In the genomic region with DNA sequence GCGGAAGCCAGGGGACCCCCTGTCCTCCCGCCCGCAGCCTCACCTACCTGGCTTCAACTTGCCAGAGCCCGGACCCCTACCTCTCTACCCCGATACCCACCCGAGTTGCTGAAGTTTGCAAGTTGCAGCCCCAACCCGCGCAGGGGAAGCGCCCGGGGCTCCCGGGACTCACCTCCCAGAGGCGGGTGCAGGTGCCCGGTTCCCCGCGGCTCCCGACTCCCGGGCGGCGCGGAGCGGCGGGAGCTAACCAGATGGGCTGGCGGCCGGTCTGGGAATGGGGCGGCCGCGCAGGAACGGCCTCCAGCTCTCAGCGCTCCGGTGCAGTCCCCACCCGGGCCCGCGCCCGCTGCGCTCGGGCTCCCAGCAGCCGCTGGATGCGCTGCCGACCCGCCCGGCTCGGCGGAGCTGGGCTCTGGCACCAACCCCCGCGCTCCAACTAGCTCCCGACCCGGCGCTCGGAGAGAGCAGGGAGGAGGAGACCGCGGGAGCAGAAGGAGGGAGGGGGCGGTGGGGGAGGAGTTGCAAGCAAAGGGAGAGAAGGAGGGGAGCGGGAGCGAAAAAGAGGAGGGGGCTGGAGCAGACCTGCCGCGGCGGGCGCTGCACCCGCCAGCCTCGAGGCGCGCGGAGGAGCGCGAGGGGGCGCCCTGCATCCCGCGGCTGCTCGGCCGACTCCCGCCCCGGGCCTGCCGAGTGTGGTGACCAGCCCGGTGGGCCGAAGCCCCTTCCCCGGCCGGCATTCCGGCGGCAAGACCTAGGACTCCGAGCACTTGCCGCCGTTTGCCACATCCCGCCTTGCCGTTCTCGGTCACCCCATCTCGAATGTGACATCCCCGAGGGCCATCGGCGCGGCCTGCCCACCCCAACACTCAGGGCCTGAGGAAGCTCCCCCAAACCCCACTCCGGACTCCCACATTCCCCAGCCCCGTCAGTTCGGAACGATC, we compare ENCODE assay signal across 8 cellular contexts. TPM values are rescaled to one million over a fixed set of nuclear protein-coding genes. Genes with fewer than 3 reads are reported as not detected.
DNase-seq lines count a peak whose midpoint lies in the region; ATAC-seq and TF ChIP-seq lines count a peak whose summit lies in the region.

A gene with protein sequence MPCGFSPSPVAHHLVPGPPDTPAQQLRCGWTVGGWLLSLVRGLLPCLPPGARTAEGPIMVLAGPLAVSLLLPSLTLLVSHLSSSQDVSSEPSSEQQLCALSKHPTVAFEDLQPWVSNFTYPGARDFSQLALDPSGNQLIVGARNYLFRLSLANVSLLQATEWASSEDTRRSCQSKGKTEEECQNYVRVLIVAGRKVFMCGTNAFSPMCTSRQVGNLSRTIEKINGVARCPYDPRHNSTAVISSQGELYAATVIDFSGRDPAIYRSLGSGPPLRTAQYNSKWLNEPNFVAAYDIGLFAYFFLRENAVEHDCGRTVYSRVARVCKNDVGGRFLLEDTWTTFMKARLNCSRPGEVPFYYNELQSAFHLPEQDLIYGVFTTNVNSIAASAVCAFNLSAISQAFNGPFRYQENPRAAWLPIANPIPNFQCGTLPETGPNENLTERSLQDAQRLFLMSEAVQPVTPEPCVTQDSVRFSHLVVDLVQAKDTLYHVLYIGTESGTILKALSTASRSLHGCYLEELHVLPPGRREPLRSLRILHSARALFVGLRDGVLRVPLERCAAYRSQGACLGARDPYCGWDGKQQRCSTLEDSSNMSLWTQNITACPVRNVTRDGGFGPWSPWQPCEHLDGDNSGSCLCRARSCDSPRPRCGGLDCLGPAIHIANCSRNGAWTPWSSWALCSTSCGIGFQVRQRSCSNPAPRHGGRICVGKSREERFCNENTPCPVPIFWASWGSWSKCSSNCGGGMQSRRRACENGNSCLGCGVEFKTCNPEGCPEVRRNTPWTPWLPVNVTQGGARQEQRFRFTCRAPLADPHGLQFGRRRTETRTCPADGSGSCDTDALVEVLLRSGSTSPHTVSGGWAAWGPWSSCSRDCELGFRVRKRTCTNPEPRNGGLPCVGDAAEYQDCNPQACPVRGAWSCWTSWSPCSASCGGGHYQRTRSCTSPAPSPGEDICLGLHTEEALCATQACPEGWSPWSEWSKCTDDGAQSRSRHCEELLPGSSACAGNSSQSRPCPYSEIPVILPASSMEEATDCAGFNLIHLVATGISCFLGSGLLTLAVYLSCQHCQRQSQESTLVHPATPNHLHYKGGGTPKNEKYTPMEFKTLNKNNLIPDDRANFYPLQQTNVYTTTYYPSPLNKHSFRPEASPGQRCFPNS (minus strand): TSS at position 472 of the 941 bp plus-strand sequence. CDS start 66,500 bp downstream, outside the sequence.

- H3K27ac Mint-ChIP-seq in CD14-positive monocyte = peak within 1 kb of the TSS in 1 of 7 donors; percentile 10
- no peak within 1 kb of the TSS for H3K27ac Mint-ChIP-seq in T-helper 1 cell treated with Interleukin-12 subunit alpha and Interleukin-12 subunit beta and Interleukin-4 antibody, amounts not matched to agents 30 μg/mL and 1 μg/mL, for 36 hours

- no peaks in the 10 kb centered on the region for H3K36me3 ChIP-seq in HEK293 (ENCODE audit: control insufficient read depth in 2 of 2, insufficient read depth in 1 of 2, low read length in 2 of 2)
- H3K36me3 ChIP-seq in duodenal mucosa (ENCODE audit: control insufficient read depth in 1 of 2, insufficient read depth in 2 of 2, low read length in 2 of 2) = no peaks in the 10 kb centered on the region

- H3K9me3 Mint-ChIP-seq in CD14-positive monocyte = peaks cover 0 to 21% (median 11%) of the 10 kb centered on the region in 7 donors
- H3K9me3 Mint-ChIP-seq in T-helper 1 cell treated with Interleukin-12 subunit alpha and Interleukin-12 subunit beta and Interleukin-4 antibody, amounts not matched to agents 30 μg/mL and 1 μg/mL, for 36 hours = no peaks in the 10 kb centered on the region

- no peak for ATAC-seq in GM19035 (IDR thresholded peaks at IDR 0.05; ENCODE audit: unreplicated experiment)
- ATAC-seq in HG02610 (IDR thresholded peaks at IDR 0.05; ENCODE audit: unreplicated experiment) = no peak

- peak within 1 kb of the TSS; percentile 90 to 98 for H3K4me3 Mint-ChIP-seq in CD14-positive monocyte
- peak within 1 kb of the TSS; percentile 66 for H3K4me3 Mint-ChIP-seq in T-helper 1 cell treated with Interleukin-12 subunit alpha and Interleukin-12 subunit beta and Interleukin-4 antibody, amounts not matched to agents 30 μg/mL and 1 μg/mL, for 36 hours

- intact Hi-C loops in CD14-positive monocyte (cut with micrococcal nuclease) = no loop called here

- H3K4me1 ChIP-seq in HEK293 (ENCODE audit: control insufficient read depth, insufficient read depth, low read length) = 0 out of 2 replicates have a peak, but pooled peaks cover 3% of the 10 kb centered on the region
- H3K4me1 ChIP-seq in duodenal mucosa (ENCODE audit: control insufficient read depth in 1 of 2, insufficient read depth in 2 of 2, low read length in 2 of 2) = peaks cover 16 to 17% of the 10 kb centered on the region in 2 donors

- CTCF ChIA-PET in HEK293 (lab: Yijun Ruan, JAX) = interaction anchor here (0.5 to 8.6 kb wide), 22 partner anchors 9 to 569 kb away, joined by 3 to 84 read pairs (median 3); no protein-coding TSS in a partner anchor

- POLR2A ChIA-PET in HEK293 (lab: Yijun Ruan, JAX) = interaction anchor here (0.6 to 1.6 kb wide), 7 partner anchors 44 to 513 kb away, joined by 3 to 6 read pairs (median 4); a partner anchor contains a TSS

- H3K4me1 Mint-ChIP-seq in CD14-positive monocyte = peaks cover 23% of the 10 kb centered on the region
- H3K4me1 Mint-ChIP-seq in T-helper 1 cell treated with Interleukin-12 subunit alpha and Interleukin-12 subunit beta and Interleukin-4 antibody, amounts not matched to agents 30 μg/mL and 1 μg/mL, for 36 hours (ENCODE audit: low read depth) = peaks cover 10% of the 10 kb centered on the region

- TF ChIP-seq CTCF in CD14-positive monocyte (IDR thresholded peaks at IDR 0.05) = peak; percentile 42
- peak; percentile 37; the same call in 1 of the 2 replicates for TF ChIP-seq CTCF in HEK293 (tag by site-specific recombination; IDR thresholded peaks at IDR 0.05)

- H3K4me3 ChIP-seq in HEK293 (ENCODE audit: low read depth, low read length) = peak within 1 kb of the TSS; percentile 47
- H3K4me3 ChIP-seq in duodenal mucosa (ENCODE audit: low read depth in 1 of 2, low read length in 2 of 2) = peak within 1 kb of the TSS; percentile 64 to 72

- H3K27ac ChIP-seq in HEK293 (ENCODE audit: extremely low read depth, low read depth, low read length) = peak within 1 kb of the TSS; percentile 65
- H3K27ac ChIP-seq in duodenal mucosa (ENCODE audit: low read depth, low read length) = no peak within 1 kb of the TSS
- no peak within 1 kb of the TSS for H3K27ac ChIP-seq in temporal lobe (ENCODE audit: low read depth, low read length)

- peaks cover 3 to 42% (median 34%) of the 10 kb centered on the region in 3 donors for H3K27me3 Mint-ChIP-seq in CD14-positive monocyte (ENCODE audit: low read depth in 3 of 3)
- peaks cover 45% of the 10 kb centered on the region for H3K27me3 Mint-ChIP-seq in T-helper 1 cell treated with Interleukin-12 subunit alpha and Interleukin-12 subunit beta and Interleukin-4 antibody, amounts not matched to agents 30 μg/mL and 1 μg/mL, for 36 hours (ENCODE audit: low read depth)

- H3K9me3 ChIP-seq in HEK293 (ENCODE audit: control insufficient read depth, insufficient read depth, low read depth, low read length) (no peaks in the 10 kb centered on the region), duodenal mucosa (ENCODE audit: control insufficient read depth in 1 of 2, low read length in 2 of 2) (no peaks in the 10 kb centered on the region)

- peaks cover 49 to 80% of the 10 kb centered on the region in 2 donors for H3K27me3 ChIP-seq in duodenal mucosa (ENCODE audit: control insufficient read depth in 1 of 2, insufficient read depth in 2 of 2, low read length in 2 of 2)

- H3K36me3 Mint-ChIP-seq in CD14-positive monocyte = peaks cover 7 to 16% of the 10 kb centered on the region in 2 donors
- peaks cover 1% of the 10 kb centered on the region for H3K36me3 Mint-ChIP-seq in T-helper 1 cell treated with Interleukin-12 subunit alpha and Interleukin-12 subunit beta and Interleukin-4 antibody, amounts not matched to agents 30 μg/mL and 1 μg/mL, for 36 hours (ENCODE audit: low read depth)

- peak within 1 kb of the TSS in 1 of 2 donors; percentile 42 for H3K9ac ChIP-seq in duodenal mucosa (ENCODE audit: low read depth in 1 of 2, low read length in 2 of 2)

- DNase-seq in CD14-positive monocyte (ENCODE audit: low spot score) = no peak
- DNase-seq in medulla oblongata (ENCODE audit: extremely low spot score) = peak; percentile 32

TF ChIP-seq in HEK293, 187 proteins besides CTCF, POLR2A, EP300 and RAD21 (continues in another document):
- TF ChIP-seq, protein P1, sequence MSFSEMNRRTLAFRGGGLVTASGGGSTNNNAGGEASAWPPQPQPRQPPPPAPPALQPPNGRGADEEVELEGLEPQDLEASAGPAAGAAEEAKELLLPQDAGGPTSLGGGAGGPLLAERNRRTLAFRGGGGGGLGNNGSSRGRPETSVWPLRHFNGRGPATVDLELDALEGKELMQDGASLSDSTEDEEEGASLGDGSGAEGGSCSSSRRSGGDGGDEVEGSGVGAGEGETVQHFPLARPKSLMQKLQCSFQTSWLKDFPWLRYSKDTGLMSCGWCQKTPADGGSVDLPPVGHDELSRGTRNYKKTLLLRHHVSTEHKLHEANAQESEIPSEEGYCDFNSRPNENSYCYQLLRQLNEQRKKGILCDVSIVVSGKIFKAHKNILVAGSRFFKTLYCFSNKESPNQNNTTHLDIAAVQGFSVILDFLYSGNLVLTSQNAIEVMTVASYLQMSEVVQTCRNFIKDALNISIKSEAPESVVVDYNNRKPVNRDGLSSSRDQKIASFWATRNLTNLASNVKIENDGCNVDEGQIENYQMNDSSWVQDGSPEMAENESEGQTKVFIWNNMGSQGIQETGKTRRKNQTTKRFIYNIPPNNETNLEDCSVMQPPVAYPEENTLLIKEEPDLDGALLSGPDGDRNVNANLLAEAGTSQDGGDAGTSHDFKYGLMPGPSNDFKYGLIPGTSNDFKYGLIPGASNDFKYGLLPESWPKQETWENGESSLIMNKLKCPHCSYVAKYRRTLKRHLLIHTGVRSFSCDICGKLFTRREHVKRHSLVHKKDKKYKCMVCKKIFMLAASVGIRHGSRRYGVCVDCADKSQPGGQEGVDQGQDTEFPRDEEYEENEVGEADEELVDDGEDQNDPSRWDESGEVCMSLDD (tag by site-specific recombination; IDR thresholded peaks at IDR 0.05) = peak; percentile 56; the same call in 1 of the 2 replicates
- TF ChIP-seq ZSCAN30 (tag by site-specific recombination; IDR thresholded peaks at IDR 0.05) (0 out of 2 replicates have a peak, but pooled peaks have one; percentile 6), GLI4 (tag by site-specific recombination; IDR thresholded peaks at IDR 0.05) (no peak), ZBTB8A (tag by site-specific recombination; IDR thresholded peaks at IDR 0.05) (peak; percentile 43; the same call in 1 of the 2 replicates), TCF7L2 (IDR thresholded peaks at IDR 0.05; ENCODE audit: borderline replicate concordance, low read depth, low read length) (no peak), HOXC10 (CRISPR knock-in tag; IDR thresholded peaks at IDR 0.05) (no peak)

RNA-seq across cellular contexts. Expression of the gene that starts here (rescaled TPM):
- polyA plus RNA-seq in CD14-positive monocyte = not detected
- 17.2 TPM for total RNA-seq in temporal lobe
